ENCODE assay signal across 8 cellular contexts in genomic region chr19:12610540-12611360, GRCh38. TPM values are rescaled to one million over a fixed set of nuclear protein-coding genes. Genes with fewer than 3 reads are reported as not detected.
DNase-seq lines count a peak whose midpoint lies in the region; ATAC-seq, FAIRE-seq and TF ChIP-seq lines count a peak whose summit lies in the region.

ZNF490 (minus strand) TSS chr19:12610813; CDS start chr19:12610680, 133 bp downstream.
ZNF791 (plus strand) TSS chr19:12610920; CDS start chr19:12611080, 160 bp downstream.

- TF ChIP-seq CTCF in AG04450 (IDR thresholded peaks at IDR 0.05; ENCODE audit: low read depth, low read length) (0 out of 2 replicates have a peak, but pooled peaks have one; percentile 8), WI38 (IDR thresholded peaks at IDR 0.05; ENCODE audit: low read depth, low read length) (no peak), bronchial epithelial cell (IDR thresholded peaks at IDR 0.05; ENCODE audit: insufficient read depth, low read length, severe bottlenecking) (no peak)

- CTCF ChIA-PET in AG04450 (lab: Charles Lee): interaction anchor here (0.6 to 1.3 kb wide), 3 partner anchors 46 to 687 kb away, joined by 3 to 4 read pairs (median 4); no protein-coding TSS in a partner anchor

- H3K36me3 ChIP-seq in bronchial epithelial cell (ENCODE audit: control insufficient read depth, insufficient read depth, low read length): peaks cover 9% of the 10 kb centered on the region

- peaks cover 5% of the 10 kb centered on the region; the same call in 1 of the 2 replicates for H3K9me3 ChIP-seq in AG04450 (ENCODE audit: control insufficient read depth, insufficient read depth, low read length)

- H3K27ac ChIP-seq in AG04450 (ENCODE audit: low read depth, low read length) (peak within 1 kb of the TSS; percentile 96), skin epidermis (peak within 1 kb of the TSS; percentile 67 to 99 (median 94))

- H3K4me3 ChIP-seq in AG04450 (ENCODE audit: low read depth, low read length) (peak within 1 kb of the TSS; percentile 100), WI38 (ENCODE audit: low read depth, low read length) (peak within 1 kb of the TSS; percentile 92), bronchial epithelial cell (ENCODE audit: low read depth, low read length) (peak within 1 kb of the TSS; percentile 82), skin epidermis (peak within 1 kb of the TSS; percentile 72 to 100 (median 100))

- H3K27me3 ChIP-seq in AG04450 (ENCODE audit: control insufficient read depth, insufficient read depth, low read length) (no peaks in the 10 kb centered on the region), bronchial epithelial cell (ENCODE audit: control insufficient read depth, insufficient read depth, low read length) (no peaks in the 10 kb centered on the region)

- ATAC-seq in GM18909 (IDR thresholded peaks at IDR 0.05; ENCODE audit: poor library complexity, unreplicated experiment) (peak; percentile 76), HG03175 (IDR thresholded peaks at IDR 0.05; ENCODE audit: unreplicated experiment) (peak; percentile 80)

- POLR2A ChIA-PET in AG04450 (lab: Yijun Ruan, JAX): interaction anchor here (0.6 to 1.6 kb wide), 11 partner anchors 13 to 245 kb away, joined by 3 to 4 read pairs (median 4); partner anchors contain the start of genes MAN2B1, WDR83, ZNF442 and ZNF709

- peak; percentile 55 for FAIRE-seq in bronchial epithelial cell (lab: Jason Lieb, UNC)

- peak; percentile 93 for DNase-seq in AG04450 (ENCODE audit: low read depth, low spot score)
- peak; percentile 98 for DNase-seq in NCI-H226
- DNase-seq in bronchial epithelial cell (ENCODE audit: low read depth): peak; percentile 88
- DNase-seq in iPS-NIHi11 (ENCODE audit: low spot score): peak; percentile 99

RNA-seq across cellular contexts. Expression of gene ZNF490, which starts in this region (rescaled TPM):
- polyA plus RNA-seq in AG04450 (2011; rRNA removed): 3.7 and 4.3 TPM in 2 replicates
- polyA minus RNA-seq in AG04450 (2011; rRNA and poly(A)+ RNA removed): 19.7 and 20.2 TPM in 2 replicates
- 5.8 and 7.9 TPM in 2 replicates for total RNA-seq in bronchial epithelial cell

RNA-seq across cellular contexts. Expression of gene ZNF791, which starts in this region (rescaled TPM):
- 13.1 and 15.8 TPM in 2 replicates for polyA plus RNA-seq in AG04450 (2011; rRNA removed)
- polyA minus RNA-seq in AG04450 (2011; rRNA and poly(A)+ RNA removed): 11.9 and 16.8 TPM in 2 replicates
- total RNA-seq in bronchial epithelial cell: 11.1 and 11.8 TPM in 2 replicates

Comparison
In these comparisons a context has a peak if more than half of its experiments do, and no peak if none do; other contexts are left out.
1. Peak in every context shown above with its lines: DNase-seq, ATAC-seq, H3K4me3 ChIP-seq and H3K27ac ChIP-seq.